ENCODE assay signal across 10 cellular contexts in the genomic region with DNA sequence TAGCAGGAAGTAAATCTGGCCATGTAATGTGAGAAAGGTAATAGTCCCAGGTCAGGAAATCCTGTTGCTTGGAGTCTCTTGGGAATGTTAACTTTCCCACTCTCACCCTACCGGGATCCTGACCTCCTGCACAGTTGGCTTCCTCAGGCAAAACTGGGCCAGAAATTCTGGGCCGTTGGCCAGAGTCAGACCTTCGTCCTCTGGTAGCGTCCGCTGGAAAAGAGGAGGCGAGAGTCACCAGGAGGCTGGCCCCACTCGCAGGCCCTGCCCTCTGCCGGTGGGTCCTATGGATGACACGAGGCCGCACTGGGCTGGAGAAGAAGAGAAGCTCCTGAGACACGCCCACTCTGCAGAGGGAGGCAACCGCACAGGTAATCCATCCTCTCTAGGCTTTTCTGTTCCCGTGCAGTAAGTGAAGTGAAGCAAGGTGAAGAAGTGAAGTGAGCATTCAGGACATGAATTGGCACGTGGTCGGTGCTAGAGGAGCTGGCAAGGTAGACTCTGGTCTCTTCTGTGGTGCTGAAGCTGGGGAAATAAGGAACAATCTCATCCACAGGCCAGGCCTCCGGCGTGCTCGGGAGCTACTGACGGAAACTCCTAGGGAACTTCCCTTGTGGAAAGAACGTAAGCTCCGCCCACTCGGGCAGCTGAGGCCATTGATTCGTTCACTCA.
DNase-seq lines count a peak whose midpoint lies in the region; ATAC-seq and TF ChIP-seq lines count a peak whose summit lies in the region.
"Had no signal": no experiment of that assay in that cellular context is flagged by ENCODE, and none has a peak within 500 bp of the region (broad histone marks: within the 10 kb centered on the region; RNA-seq: fewer than 3 reads in every experiment).

No MANE protein-coding gene starts in this region.

- H3K9me3 ChIP-seq in right atrium auricular region, result no peaks in the 10 kb centered on the region
- H3K9me3 ChIP-seq: BLaER1 treated with 17β-estradiol and CSF1 and Interleukin-3, amounts not matched to agents 10 nM and 100 nM had no signal

- peak; percentile 74 to 86 for TF ChIP-seq CTCF in right atrium auricular region (IDR thresholded peaks at IDR 0.05)

- H3K27ac ChIP-seq in right atrium auricular region, result peak overlapping the region in 1 of 2 donors; percentile 63

- peaks cover 0 to 51% of the 10 kb centered on the region in 2 donors for H3K4me1 ChIP-seq in right atrium auricular region

- peaks cover 20% of the 10 kb centered on the region for H3K27me3 Mint-ChIP-seq in activated naive CD8-positive, alpha-beta T cell treated with anti-CD3 and anti-CD28 coated beads, Interleukin-2, amount 10 ng/mL, durations not matched to agents 7 days and 5 days

- no peak overlapping the region for H3K4me3 ChIP-seq in right atrium auricular region
- H3K4me3 ChIP-seq: BLaER1 treated with 17β-estradiol and CSF1 and Interleukin-3, amounts not matched to agents 10 nM and 100 nM had no signal

- ATAC-seq in activated naive CD8-positive, alpha-beta T cell treated with anti-CD3 and anti-CD28 coated beads, Interleukin-2, amount 10 ng/mL, durations not matched to agents 7 days and 5 days (ENCODE audit: low read depth), result peak; percentile 77
- ATAC-seq in HG02610 (IDR thresholded peaks at IDR 0.05; ENCODE audit: unreplicated experiment) (no peak), GM18520 (IDR thresholded peaks at IDR 0.05; ENCODE audit: unreplicated experiment) (no peak)

- H3K36me3 Mint-ChIP-seq in activated naive CD8-positive, alpha-beta T cell treated with anti-CD3 and anti-CD28 coated beads, Interleukin-2, amount 10 ng/mL, durations not matched to agents 7 days and 5 days, result no peaks in the 10 kb centered on the region
- H3K36me3 Mint-ChIP-seq: stimulated activated naive B cell treated with anti-CD40 and anti-IgM and Interleukin-4, amounts not matched to agents 10 μg/mL and 1 μg/mL and 100 μg/mL, for 72 hours had no signal

- DNase-seq in SIG-M5 treated with dmso at 0.1 percent for 504 hours (lab: John Stamatoyannopoulos, UW; ENCODE audit: unreplicated experiment) (peak; percentile 54), SIG-M5 (lab: John Stamatoyannopoulos, UW) (no peak), MV-4-11 (lab: John Stamatoyannopoulos, UW) (peak; percentile 11), right atrium auricular region (ENCODE audit: low spot score) (peak; percentile 91), retina (peak; percentile 72)
- peak; percentile 50 for DNase-seq in activated naive CD8-positive, alpha-beta T cell treated with anti-CD3 and anti-CD28 coated beads, Interleukin-2, amount 10 ng/mL, durations not matched to agents 7 days and 5 days
- DNase-seq: stimulated activated naive B cell treated with anti-CD40 and anti-IgM and Interleukin-4, amounts not matched to agents 10 μg/mL and 1 μg/mL and 100 μg/mL, for 72 hours had no signal

- peaks cover 2% of the 10 kb centered on the region for H3K4me1 Mint-ChIP-seq in activated naive CD8-positive, alpha-beta T cell treated with anti-CD3 and anti-CD28 coated beads, Interleukin-2, amount 10 ng/mL, durations not matched to agents 7 days and 5 days

- no peaks in the 10 kb centered on the region for H3K36me3 ChIP-seq in right atrium auricular region
- H3K36me3 ChIP-seq: BLaER1 treated with 17β-estradiol and CSF1 and Interleukin-3, amounts not matched to agents 10 nM and 100 nM had no signal

- H3K27ac Mint-ChIP-seq in activated naive CD8-positive, alpha-beta T cell treated with anti-CD3 and anti-CD28 coated beads, Interleukin-2, amount 10 ng/mL, durations not matched to agents 7 days and 5 days, result no peak overlapping the region
- H3K27ac Mint-ChIP-seq: stimulated activated naive B cell treated with anti-CD40 and anti-IgM and Interleukin-4, amounts not matched to agents 10 μg/mL and 1 μg/mL and 100 μg/mL, for 72 hours had no signal

- H3K9me3 Mint-ChIP-seq in activated naive CD8-positive, alpha-beta T cell treated with anti-CD3 and anti-CD28 coated beads, Interleukin-2, amount 10 ng/mL, durations not matched to agents 7 days and 5 days, result no peaks in the 10 kb centered on the region
- H3K9me3 Mint-ChIP-seq: stimulated activated naive B cell treated with anti-CD40 and anti-IgM and Interleukin-4, amounts not matched to agents 10 μg/mL and 1 μg/mL and 100 μg/mL, for 72 hours had no signal

- H3K27me3 ChIP-seq in right atrium auricular region, result no peaks in the 10 kb centered on the region
- H3K27me3 ChIP-seq: BLaER1 treated with 17β-estradiol and CSF1 and Interleukin-3, amounts not matched to agents 10 nM and 100 nM had no signal

- no peak overlapping the region for H3K4me3 Mint-ChIP-seq in activated naive CD8-positive, alpha-beta T cell treated with anti-CD3 and anti-CD28 coated beads, Interleukin-2, amount 10 ng/mL, durations not matched to agents 7 days and 5 days
- H3K4me3 Mint-ChIP-seq: stimulated activated naive B cell treated with anti-CD40 and anti-IgM and Interleukin-4, amounts not matched to agents 10 μg/mL and 1 μg/mL and 100 μg/mL, for 72 hours had no signal

- POLR2A ChIA-PET in activated naive CD8-positive, alpha-beta T cell treated with anti-CD3 and anti-CD28 coated beads, Interleukin-2, amount 10 ng/mL, durations not matched to agents 7 days and 5 days (lab: Charles Lee), result no interaction called here
